In the genomic region with DNA sequence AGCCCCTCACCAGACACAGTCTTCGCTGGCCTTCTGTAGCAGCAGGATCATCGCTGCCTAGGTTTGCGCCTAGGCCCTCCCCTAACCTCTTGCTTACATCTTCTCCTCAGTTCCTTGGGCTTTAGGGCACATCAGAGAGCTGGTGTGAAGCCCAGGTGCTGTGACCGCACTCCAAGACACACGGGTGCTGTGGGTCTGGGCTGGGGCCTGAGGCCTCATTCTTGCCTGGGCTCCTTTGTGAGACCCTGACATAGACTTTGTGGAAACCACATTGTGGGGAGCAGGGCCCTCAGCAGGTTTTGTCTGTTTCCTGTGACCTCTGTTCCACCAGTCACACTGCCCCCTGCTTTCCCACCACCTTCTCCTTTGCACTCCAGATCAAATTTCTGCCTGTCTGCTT, we compare ENCODE assay signal across 29 cellular contexts. TPM values are rescaled to one million over a fixed set of nuclear protein-coding genes. Genes with fewer than 3 reads are reported as not detected.
A peak's percentile ranks its signal among the peaks of the same experiment; 100 is the strongest.
DNase-seq lines count a peak whose midpoint lies in the region; ATAC-seq, FAIRE-seq and TF ChIP-seq lines count a peak whose summit lies in the region.
"Had no signal": no experiment of that assay in that cellular context is flagged by ENCODE, and none has a peak within 500 bp of the region (broad histone marks: within the 10 kb centered on the region; RNA-seq: fewer than 3 reads in every experiment).

No MANE protein-coding gene starts in this region.

- FAIRE-seq in urothelium cell line (lab: Jason Lieb, UNC) = no peak
- FAIRE-seq: A549 had no signal

- H3K4me3 Mint-ChIP-seq in CD8-positive, alpha-beta memory T cell = peak overlapping the region in 1 of 7 donors; percentile 32
- H3K4me3 Mint-ChIP-seq in activated naive CD8-positive, alpha-beta T cell treated with anti-CD3 and anti-CD28 coated beads, Interleukin-2, amount 50 U/mL, for 24 hours = no peak overlapping the region
- no peak overlapping the region for H3K4me3 Mint-ChIP-seq in neural crest cell
- H3K4me3 Mint-ChIP-seq: activated CD4-positive, alpha-beta T cell treated with anti-CD3 and anti-CD28 coated beads, Interleukin-2, amount 10 ng/mL, durations not matched to agents 24 days and 14 days had no signal

- H3K4me3 ChIP-seq in CD8-positive, alpha-beta memory T cell (ENCODE audit: low read length) = no peak overlapping the region
- H3K4me3 ChIP-seq: A549, dorsolateral prefrontal cortex, gastrocnemius medialis, smooth muscle cell, transverse colon had no signal

- H3K9me3 Mint-ChIP-seq in CD8-positive, alpha-beta memory T cell = no peaks in the 10 kb centered on the region
- H3K9me3 Mint-ChIP-seq in activated naive CD8-positive, alpha-beta T cell treated with anti-CD3 and anti-CD28 coated beads, Interleukin-2, amount 50 U/mL, for 24 hours = no peaks in the 10 kb centered on the region
- H3K9me3 Mint-ChIP-seq in neural crest cell = no peaks in the 10 kb centered on the region
- H3K9me3 Mint-ChIP-seq: activated CD4-positive, alpha-beta T cell treated with anti-CD3 and anti-CD28 coated beads, Interleukin-2, amount 10 ng/mL, durations not matched to agents 24 days and 14 days had no signal

- no peak for ATAC-seq in activated naive CD8-positive, alpha-beta T cell treated with anti-CD3 and anti-CD28 coated beads, Interleukin-2, amount 50 U/mL, for 24 hours
- ATAC-seq in GM18498 (IDR thresholded peaks at IDR 0.05; ENCODE audit: unreplicated experiment) = no peak
- ATAC-seq: A549, gastrocnemius medialis, left lobe of liver had no signal

- peaks cover 0 to 27% (median 15%) of the 10 kb centered on the region in 3 donors for H3K4me1 Mint-ChIP-seq in CD8-positive, alpha-beta memory T cell
- peaks cover 8% of the 10 kb centered on the region for H3K4me1 Mint-ChIP-seq in activated naive CD8-positive, alpha-beta T cell treated with anti-CD3 and anti-CD28 coated beads, Interleukin-2, amount 50 U/mL, for 24 hours
- H3K4me1 Mint-ChIP-seq in neural crest cell = no peaks in the 10 kb centered on the region

- H3K27me3 ChIP-seq in CD8-positive, alpha-beta memory T cell (ENCODE audit: insufficient read depth, low read length, poor library complexity, severe bottlenecking) = no peaks in the 10 kb centered on the region
- H3K27me3 ChIP-seq: brain microvascular endothelial cell, dorsolateral prefrontal cortex, gastrocnemius medialis, transverse colon had no signal

- no peak for TF ChIP-seq CTCF in neural crest cell (conservative IDR thresholded peaks at IDR 0.05)

- POLR2A ChIA-PET in CD8-positive, alpha-beta memory T cell (lab: Charles Lee) = no interaction called here

- H3K36me3 Mint-ChIP-seq in CD8-positive, alpha-beta memory T cell = peaks cover 0 to 23% (median 6%) of the 10 kb centered on the region in 3 donors
- peaks cover 2% of the 10 kb centered on the region for H3K36me3 Mint-ChIP-seq in activated naive CD8-positive, alpha-beta T cell treated with anti-CD3 and anti-CD28 coated beads, Interleukin-2, amount 50 U/mL, for 24 hours (ENCODE audit: low read depth)
- H3K36me3 Mint-ChIP-seq in neural crest cell (ENCODE audit: low read depth) = no peaks in the 10 kb centered on the region

- H3K4me1 ChIP-seq in CD8-positive, alpha-beta memory T cell (ENCODE audit: insufficient read depth, low read length) = no peaks in the 10 kb centered on the region
- H3K4me1 ChIP-seq: A549, transverse colon had no signal

- no peaks in the 10 kb centered on the region for H3K36me3 ChIP-seq in CD8-positive, alpha-beta memory T cell (ENCODE audit: insufficient read depth, low read length)
- H3K36me3 ChIP-seq: brain microvascular endothelial cell, transverse colon had no signal

- peak; percentile 11 for DNase-seq in activated CD8-positive, alpha-beta memory T cell treated with anti-CD3 and anti-CD28 coated beads, Interleukin-2, amount 50 U/mL, for 4 hours
- no peak for DNase-seq in activated CD8-positive, alpha-beta memory T cell treated with anti-CD3 and anti-CD28 coated beads for 24 hours
- DNase-seq in CD8-positive, alpha-beta memory T cell = peak in 1 of 5 donors; percentile 19
- no peak for DNase-seq in activated naive CD8-positive, alpha-beta T cell treated with anti-CD3 and anti-CD28 coated beads, Interleukin-2, amount 50 U/mL, for 24 hours
- DNase-seq in neural crest cell (ENCODE audit: low read depth, low spot score) (no peak), urothelium cell line (ENCODE audit: low spot score) (no peak), SIG-M5 (lab: John Stamatoyannopoulos, UW) (no peak)
- DNase-seq: activated CD4-positive, alpha-beta T cell treated with anti-CD3 and anti-CD28 coated beads, Interleukin-2, amount 10 ng/mL, durations not matched to agents 24 days and 14 days; activated gamma-delta T cell; amniotic stem cell; brain microvascular endothelial cell; H7; hippocampal formation; IMR-90; mesendoderm; NCI-H1105; NCI-H2029 treated with DMSO at 0.1 percent for 48 hours; stimulated activated CD4-positive, alpha-beta T cell treated with anti-CD3 and anti-CD28 coated beads, Interleukin-2, amount 100 ng/mL, for 24 hours; T1000; transverse colon; WERI-Rb-1 had no signal

- no peaks in the 10 kb centered on the region for H3K9me3 ChIP-seq in CD8-positive, alpha-beta memory T cell (ENCODE audit: low read length)
- H3K9me3 ChIP-seq: A549, gastrocnemius medialis, transverse colon had no signal

- peak overlapping the region in 6 of 8 donors; percentile 16 to 86 (median 38) for H3K27ac Mint-ChIP-seq in CD8-positive, alpha-beta memory T cell
- H3K27ac Mint-ChIP-seq in activated naive CD8-positive, alpha-beta T cell treated with anti-CD3 and anti-CD28 coated beads, Interleukin-2, amount 50 U/mL, for 24 hours = peak overlapping the region; percentile 40
- H3K27ac Mint-ChIP-seq in neural crest cell (ENCODE audit: unreplicated experiment) = peak overlapping the region; percentile 48

- CTCF ChIA-PET in CD8-positive, alpha-beta memory T cell (lab: Charles Lee) = interaction anchor here (1.1 to 1.8 kb wide), 2 partner anchors 8 to 74 kb away, joined by 3 to 8 read pairs; a partner anchor contains a TSS

- H3K27me3 Mint-ChIP-seq in CD8-positive, alpha-beta memory T cell = no peaks in the 10 kb centered on the region
- no peaks in the 10 kb centered on the region for H3K27me3 Mint-ChIP-seq in activated naive CD8-positive, alpha-beta T cell treated with anti-CD3 and anti-CD28 coated beads, Interleukin-2, amount 50 U/mL, for 24 hours
- peaks cover 2% of the 10 kb centered on the region for H3K27me3 Mint-ChIP-seq in neural crest cell (ENCODE audit: low read depth)
- H3K27me3 Mint-ChIP-seq: activated CD4-positive, alpha-beta T cell treated with anti-CD3 and anti-CD28 coated beads, Interleukin-2, amount 10 ng/mL, durations not matched to agents 24 days and 14 days had no signal

- no peak overlapping the region for H3K27ac ChIP-seq in CD8-positive, alpha-beta memory T cell (ENCODE audit: low read depth, low read length)
- H3K27ac ChIP-seq: A549, brain microvascular endothelial cell, dorsolateral prefrontal cortex, gastrocnemius medialis, transverse colon, WERI-Rb-1 had no signal

RNA-seq across cellular contexts. Expression of a gene that starts 8.0 kb away (rescaled TPM):
- total RNA-seq in CD8-positive, alpha-beta memory T cell = under 1 TPM; 0.15 to 0.31 TPM
- polyA plus RNA-seq in CD8-positive, alpha-beta memory T cell = 1.5 TPM
- 0.89 and 0.96 TPM in 2 replicates for total RNA-seq in neural crest cell
- total RNA-seq: IMR-90, left lobe of liver, MCF 10A, renal cortical epithelial cell had no signal

RNA-seq across cellular contexts. Expression of a gene that starts 12.3 kb away (rescaled TPM):
- total RNA-seq in CD8-positive, alpha-beta memory T cell = 10 to 100 TPM; 52.6 to 53.8 TPM
- 24.6 TPM for polyA plus RNA-seq in CD8-positive, alpha-beta memory T cell
- 40.1 and 46.1 TPM in 2 replicates for total RNA-seq in neural crest cell

RNA-seq across cellular contexts. Expression of a gene that starts 22.1 kb away (rescaled TPM):
- 10 to 100 TPM; 38.8 to 43.7 TPM for total RNA-seq in CD8-positive, alpha-beta memory T cell
- polyA plus RNA-seq in CD8-positive, alpha-beta memory T cell = 20.7 TPM
- 42.4 and 44.9 TPM in 2 replicates for total RNA-seq in neural crest cell

RNA-seq across cellular contexts. Expression of a gene that starts 22.2 kb away (rescaled TPM):
- total RNA-seq in CD8-positive, alpha-beta memory T cell = 1 to 10 TPM; 6.0 to 8.5 TPM
- polyA plus RNA-seq in CD8-positive, alpha-beta memory T cell = 0.31 TPM
- total RNA-seq in neural crest cell = 15.0 and 18.1 TPM in 2 replicates

RNA-seq across cellular contexts. Expression of a gene that starts 37.3 kb away (rescaled TPM):
- total RNA-seq in CD8-positive, alpha-beta memory T cell = 100 to 1,000 TPM; 190 to 194 TPM
- polyA plus RNA-seq in CD8-positive, alpha-beta memory T cell = 119 TPM
- 150 and 162 TPM in 2 replicates for total RNA-seq in neural crest cell
